In the genomic region with DNA sequence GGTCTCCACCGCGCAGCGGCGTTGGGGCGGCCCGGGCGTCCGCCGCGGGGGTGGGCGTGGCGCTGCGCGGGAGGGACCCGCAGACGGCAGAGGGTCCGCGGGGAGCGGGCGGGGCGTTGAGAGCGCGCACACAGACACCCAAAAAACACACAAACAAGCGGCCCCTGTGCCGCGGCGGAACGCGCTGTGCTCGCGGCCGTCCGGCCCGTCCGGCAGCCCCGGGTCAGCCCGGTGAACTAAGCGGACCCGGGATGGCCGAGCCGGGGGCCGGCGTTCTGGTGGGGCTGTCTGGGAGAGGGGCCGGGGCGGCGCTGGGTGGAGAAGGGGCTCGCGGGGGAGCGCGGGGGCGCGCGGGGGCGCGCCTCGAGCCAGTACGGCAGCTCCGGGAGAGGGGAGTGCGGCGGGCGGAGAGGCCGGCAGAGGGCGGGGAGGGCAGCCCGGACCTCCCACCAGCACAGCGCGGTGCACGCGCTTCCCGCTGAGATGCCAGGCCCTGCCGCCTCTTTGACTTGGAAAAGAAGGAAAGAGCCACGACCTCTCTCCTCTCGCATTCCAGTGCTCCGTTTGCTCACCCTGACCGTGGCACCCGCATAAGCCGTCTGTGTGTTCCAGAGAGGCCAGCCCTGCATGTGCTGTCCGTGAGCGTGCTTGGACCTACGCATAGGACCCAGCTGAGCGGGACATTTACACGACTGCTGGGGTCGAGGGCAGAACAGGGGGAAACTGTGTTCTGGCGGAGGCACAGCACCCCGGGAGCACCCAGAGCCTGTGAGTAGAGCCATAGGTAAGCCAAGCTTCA, we compare ENCODE assay signal across 11 cellular contexts. TPM values are rescaled to one million over a fixed set of nuclear protein-coding genes. Genes with fewer than 3 reads are reported as not detected.
DNase-seq lines count a peak whose midpoint lies in the region; ATAC-seq and TF ChIP-seq lines count a peak whose summit lies in the region.
"Had no signal": no experiment of that assay in that cellular context is flagged by ENCODE, and none has a peak within 500 bp of the region (broad histone marks: within the 10 kb centered on the region; RNA-seq: fewer than 3 reads in every experiment).

No MANE protein-coding gene starts in this region.

- no peaks in the 10 kb centered on the region for H3F3A ChIP-seq in smooth muscle cell (ENCODE audit: low read depth)

- no peaks in the 10 kb centered on the region for H3K36me3 Mint-ChIP-seq in brain
- H3K36me3 Mint-ChIP-seq: activated naive CD8-positive, alpha-beta T cell had no signal

- H3K79me2 ChIP-seq in smooth muscle cell (ENCODE audit: low read depth), result no peaks in the 10 kb centered on the region

- ATAC-seq in GM19035 (IDR thresholded peaks at IDR 0.05; ENCODE audit: unreplicated experiment) (no peak), GM21619 (IDR thresholded peaks at IDR 0.05; ENCODE audit: unreplicated experiment) (no peak)

- H3K9me3 Mint-ChIP-seq in brain, result peaks cover 0 to 6% (median 0%) of the 10 kb centered on the region in 5 experiments

- H4K20me1 ChIP-seq in smooth muscle cell (ENCODE audit: low read depth), result no peaks in the 10 kb centered on the region

- H3K27ac Mint-ChIP-seq in brain, result no peak overlapping the region
- H3K27ac Mint-ChIP-seq: activated naive CD8-positive, alpha-beta T cell had no signal

- peak overlapping the region; percentile 84 for H2AFZ ChIP-seq in smooth muscle cell (ENCODE audit: low read depth)

- H3K4me3 ChIP-seq in HAP-1 (peak overlapping the region; percentile 33), iPS-20b (ENCODE audit: low read length) (peak overlapping the region; percentile 71), smooth muscle cell (peak overlapping the region; percentile 77)

- H3K9ac ChIP-seq in iPS-20b (ENCODE audit: low read depth, low read length) (no peak overlapping the region; the same call in 1 of the 2 replicates), smooth muscle cell (ENCODE audit: low read depth) (peak overlapping the region; percentile 2)

- peak overlapping the region; percentile 64 to 83 (median 81) for H3K4me3 Mint-ChIP-seq in brain

- peak overlapping the region; percentile 86 for H3K4me2 ChIP-seq in smooth muscle cell

- H3K36me3 ChIP-seq in HAP-1 (replicated peaks) (no peaks in the 10 kb centered on the region), iPS-20b (ENCODE audit: insufficient read depth, low read depth, low read length) (no peaks in the 10 kb centered on the region), smooth muscle cell (ENCODE audit: low read depth) (no peaks in the 10 kb centered on the region)

- H3K27me3 Mint-ChIP-seq in brain, result peaks cover 47% of the 10 kb centered on the region

- TF ChIP-seq CTCF in brain (conservative IDR thresholded peaks at IDR 0.05) (peak; percentile 41 to 58), smooth muscle cell (IDR thresholded peaks at IDR 0.05; ENCODE audit: borderline replicate concordance, insufficient read depth, poor library complexity, severe bottlenecking) (peak; percentile 3)

- H3K9me3 ChIP-seq in HAP-1 (no peaks in the 10 kb centered on the region), iPS-20b (ENCODE audit: insufficient read depth, low read depth, low read length) (no peaks in the 10 kb centered on the region), smooth muscle cell (replicated peaks; ENCODE audit: low read depth) (no peaks in the 10 kb centered on the region)

- H3K4me1 Mint-ChIP-seq in brain, result peaks cover 33% of the 10 kb centered on the region

- H3K4me1 ChIP-seq in HAP-1 (peaks cover 5% of the 10 kb centered on the region; the same call in 1 of the 2 replicates), iPS-20b (ENCODE audit: insufficient read depth, low read length) (peaks cover 7% of the 10 kb centered on the region; the same call in 1 of the 2 replicates), smooth muscle cell (ENCODE audit: low read depth) (peaks cover 6% of the 10 kb centered on the region)

- 3% methylated on average over 37 of the region's 84 CpGs for WGBS in smooth muscle cell (ENCODE audit: low lambda C conversion rate)

- H3K27ac ChIP-seq in iPS-20b (ENCODE audit: low read length), result no peak overlapping the region
- no peak overlapping the region for H3K27ac ChIP-seq in smooth muscle cell (ENCODE audit: low read depth)

- in situ Hi-C loops in HAP-1 (cut with MboI; ENCODE audit: low sequenced_read_pairs), result no loop called here

- no peaks in the 10 kb centered on the region for H3K27me3 ChIP-seq in HAP-1 (ENCODE audit: low read depth)
- peaks cover 84% of the 10 kb centered on the region for H3K27me3 ChIP-seq in iPS-20b (ENCODE audit: insufficient read depth, low read length)
- H3K27me3 ChIP-seq in smooth muscle cell (ENCODE audit: low read depth), result peaks cover 11% of the 10 kb centered on the region

- DNase-seq in HAP-1 (ENCODE audit: low spot score in 2 of 2) (peak; percentile 63 to 75), smooth muscle cell (lab: John Stamatoyannopoulos, UW; ENCODE audit: unreplicated experiment) (no peak), KG1 (lab: John Stamatoyannopoulos, UW) (no peak), mucosa of gallbladder (ENCODE audit: low spot score) (no peak)
- DNase-seq: NCI-H1694 treated with DMSO at 0.1 percent for 48 hours; stimulated activated CD4-positive, alpha-beta T cell treated with anti-CD3 and anti-CD28 coated beads, Interleukin-2, amount 100 ng/mL, for 48 hours had no signal

RNA-seq across cellular contexts. Expression of a gene that starts 10.3 kb away (rescaled TPM):
- polyA plus RNA-seq in brain (ENCODE audit: insufficient read depth, low read depth, low replicate concordance), result 16.6 TPM
- total RNA-seq in smooth muscle cell, result 0.22 and 1.7 TPM in 2 replicates
- 1.1 TPM in 1 of 2 replicates, not detected in the other for polyA plus RNA-seq in smooth muscle cell
- total RNA-seq in mucosa of gallbladder, result 1.2 TPM

RNA-seq across cellular contexts. Expression of a gene that starts 59.0 kb away (rescaled TPM):
- polyA plus RNA-seq in brain (ENCODE audit: insufficient read depth, low read depth, low replicate concordance), result 4.3 TPM
- 0.45 and 1.2 TPM in 2 replicates for total RNA-seq in smooth muscle cell
- 0.39 and 0.66 TPM in 2 replicates for polyA plus RNA-seq in smooth muscle cell
- total RNA-seq in mucosa of gallbladder, result 0.40 TPM

Comparison
In these comparisons a context has a peak if more than half of its experiments do, and no peak if none do; other contexts are left out.
1. DNase-seq: peak in HAP-1 (2 of 2); none in smooth muscle cell (single experiment), KG1 (single experiment) and mucosa of gallbladder (single experiment).
2. Peak in every context shown above with its lines, with median percentiles within 50 percentile points of each other: H3K4me3 ChIP-seq.